In genomic region chr22:23220485-23221350, GRCh38 we compare ENCODE assay signal across 8 cellular contexts. TPM values are rescaled to one million over a fixed set of nuclear protein-coding genes. Genes with fewer than 3 reads are reported as not detected.
DNase-seq lines count a peak whose midpoint lies in the region; ATAC-seq, FAIRE-seq and TF ChIP-seq lines count a peak whose summit lies in the region.

No MANE protein-coding gene starts in this region.

- peak; percentile 90 for FAIRE-seq in GM12891 (lab: Jason Lieb, UNC)

- TF ChIP-seq POLR2A in GM12891 (IDR thresholded peaks at IDR 0.05; ENCODE audit: low read depth, low read length) (no peak), adrenal gland (IDR thresholded peaks at IDR 0.05) (no peak)

- peak; percentile 52 for DNase-seq in GM12891 (ENCODE audit: insufficient read length, low spot score)
- DNase-seq in HL-60 (ENCODE audit: low read depth in 1 of 2, low spot score in 1 of 2), result peak; percentile 84 to 85
- peak in 2 of 7 donors; percentile 3 to 13 for DNase-seq in adrenal gland
- no peak for DNase-seq in NCI-H1694 treated with DMSO at 0.1 percent for 48 hours (lab: John Stamatoyannopoulos, UW)
- DNase-seq in activated CD4-positive, alpha-beta T cell treated with anti-CD3 and anti-CD28 coated beads for 48 hours, result no peak
- DNase-seq in mucosa of gallbladder (ENCODE audit: low spot score), result no peak

- ATAC-seq in GM18520 (IDR thresholded peaks at IDR 0.05; ENCODE audit: unreplicated experiment), result no peak

- peaks cover 17 to 59% of the 10 kb centered on the region in 2 donors for H3K4me1 ChIP-seq in adrenal gland (replicated peaks in 1 of 2)
- H3K4me1 ChIP-seq in muscle layer of duodenum (ENCODE audit: control insufficient read depth in 1 of 2, insufficient read depth in 2 of 2, low read length in 2 of 2), result peaks cover 52 to 59% of the 10 kb centered on the region in 2 donors

- H3K4me3 ChIP-seq in HL-60 (replicated peaks; ENCODE audit: insufficient read depth, low read length) (no peak overlapping the region), adrenal gland (no peak overlapping the region), muscle layer of duodenum (ENCODE audit: low read depth in 1 of 2, low read length in 2 of 2) (no peak overlapping the region)

- no peaks in the 10 kb centered on the region for H3K9me3 ChIP-seq in adrenal gland (replicated peaks in 1 of 3)
- no peaks in the 10 kb centered on the region for H3K9me3 ChIP-seq in muscle layer of duodenum (ENCODE audit: control insufficient read depth in 1 of 2, low read length in 2 of 2)

- peak overlapping the region; percentile 88 for H3K27ac ChIP-seq in HL-60 (replicated peaks)
- H3K27ac ChIP-seq in adrenal gland, result peak overlapping the region in 3 of 5 donors; percentile 29 to 54 (median 53)
- H3K27ac ChIP-seq in muscle layer of duodenum (ENCODE audit: low read length), result peak overlapping the region; percentile 16

- H3K36me3 ChIP-seq in adrenal gland (replicated peaks in 1 of 2) (no peaks in the 10 kb centered on the region), muscle layer of duodenum (ENCODE audit: control insufficient read depth in 1 of 2, insufficient read depth in 2 of 2, low read length in 2 of 2) (no peaks in the 10 kb centered on the region)

- intact Hi-C loops in adrenal gland (cut with DNase I), result no loop called here

- 74 to 89% (median 78%) methylated on average over 10 to 11 of the region's 11 CpGs for WGBS in adrenal gland, 4 donors

- TF ChIP-seq CTCF in HL-60 (IDR thresholded peaks at IDR 0.05; ENCODE audit: insufficient read depth, low read length) (no peak), adrenal gland (IDR thresholded peaks at IDR 0.05) (no peak)

- no peaks in the 10 kb centered on the region for H3K27me3 ChIP-seq in HL-60 (ENCODE audit: insufficient read depth, poor library complexity, severe bottlenecking)
- H3K27me3 ChIP-seq in adrenal gland, result no peaks in the 10 kb centered on the region
- H3K27me3 ChIP-seq in muscle layer of duodenum (ENCODE audit: low read depth, low read length), result no peaks in the 10 kb centered on the region

TF ChIP-seq in GM12891, 5 proteins besides CTCF, POLR2A, EP300 and RAD21:
- TF ChIP-seq TAF1 (IDR thresholded peaks at IDR 0.05; ENCODE audit: low read depth, low read length) (no peak), SPI1 (IDR thresholded peaks at IDR 0.05; ENCODE audit: low read depth, low read length) (peak; percentile 97)
TF ChIP-seq in GM12891: peak in this region for 1.

RNA-seq across cellular contexts. Expression of gene BCR, which starts 40.4 kb away (rescaled TPM):
- polyA plus RNA-seq in GM12891 (2012; ENCODE audit: low read depth, missing spikeins), result 12.5 TPM
- total RNA-seq in adrenal gland (10 to 100 TPM; 37.4 to 64.3 (median 50.6) TPM), mucosa of gallbladder (58.6 TPM)
- 10 to 100 TPM; 18.7 to 26.5 (median 23.7) TPM for polyA plus RNA-seq in adrenal gland

Comparison
In these comparisons a context has a peak if more than half of its experiments do, and no peak if none do; other contexts are left out.
1. DNase-seq: peak in GM12891 (single experiment) and HL-60 (2 of 2); none in NCI-H1694 treated with DMSO at 0.1 percent for 48 hours (single experiment), activated CD4-positive, alpha-beta T cell treated with anti-CD3 and anti-CD28 coated beads for 48 hours (single experiment) and mucosa of gallbladder (single experiment).
2. H3K27ac ChIP-seq: peak in every context shown above with its lines; median percentile 88 in HL-60; 53 in adrenal gland; 16 in muscle layer of duodenum.